Comparison of ENCODE assay signal across 26 cellular contexts in the genomic region with DNA sequence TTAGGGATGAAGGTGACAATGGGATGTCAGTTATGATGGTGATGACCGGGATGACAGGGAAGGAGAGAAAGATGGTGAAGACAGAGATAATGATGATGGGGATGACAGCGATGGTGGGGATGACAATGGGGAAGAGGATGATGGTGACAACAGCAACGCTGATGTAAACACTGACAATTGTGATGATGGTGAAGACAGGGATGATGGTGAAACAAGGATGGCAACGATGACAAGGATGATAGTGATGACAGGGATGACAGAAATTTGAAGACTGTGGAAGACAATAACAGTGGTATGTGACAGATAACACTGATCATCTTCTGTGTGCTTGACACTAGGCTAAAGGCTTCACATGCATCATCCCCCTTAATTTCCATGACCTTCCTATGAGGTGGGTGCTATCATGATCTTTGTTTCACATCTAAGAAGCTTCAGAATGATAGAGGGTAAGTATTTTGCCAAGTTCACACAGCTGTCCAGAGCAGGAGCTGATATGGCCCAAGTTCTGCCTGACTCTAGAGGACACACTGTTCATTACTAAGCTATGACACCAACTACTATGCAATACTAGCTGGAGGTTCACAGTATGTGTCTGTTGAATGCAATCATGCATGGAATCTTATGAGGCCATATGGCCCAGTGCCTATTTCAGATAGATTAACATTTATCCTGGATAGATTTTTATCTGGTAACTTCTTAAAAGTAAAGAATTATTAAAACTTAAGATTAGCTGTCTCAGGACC.
DNase-seq lines count a peak whose midpoint lies in the region; TF ChIP-seq lines count a peak whose summit lies in the region.
"Had no signal": no experiment of that assay in that cellular context is flagged by ENCODE, and none has a peak within 500 bp of the region (broad histone marks: within the 10 kb centered on the region; RNA-seq: fewer than 3 reads in every experiment).

No MANE protein-coding gene starts in this region.

- H3K4me2 ChIP-seq in GM23248 (ENCODE audit: unreplicated experiment) (no peak overlapping the region), neural cell (ENCODE audit: low read length) (no peak overlapping the region)
- H3K4me2 ChIP-seq: BLaER1, smooth muscle cell had no signal

- TF ChIP-seq EP300 in neural cell (conservative IDR thresholded peaks at IDR 0.05; ENCODE audit: poor library complexity, severe bottlenecking): peak; percentile 70

- H3K9me3 ChIP-seq in GM23248 (ENCODE audit: low read depth) (no peaks in the 10 kb centered on the region), neural cell (ENCODE audit: low read length) (no peaks in the 10 kb centered on the region), Peyer's patch (no peaks in the 10 kb centered on the region)
- H3K9me3 ChIP-seq: BLaER1, HAP-1, left lung had no signal

- in situ Hi-C loops in GM23248 (cut with MboI): no loop called here
- in situ Hi-C loops in GM13976 (cut with MboI; ENCODE audit: low sequenced_read_pairs, unreplicated experiment): no loop called here

- no peak overlapping the region for H3K27ac ChIP-seq in GM23248
- peak overlapping the region; percentile 50 for H3K27ac ChIP-seq in epithelial cell of prostate
- H3K27ac ChIP-seq in neural cell (ENCODE audit: low read length): no peak overlapping the region
- H3K27ac ChIP-seq in Peyer's patch: no peak overlapping the region
- H3K27ac ChIP-seq: BLaER1, left lung, WERI-Rb-1 had no signal

- DNase-seq in EH (ENCODE audit: low read depth) (peak; percentile 21), GM23248 (peak; percentile 20), epithelial cell of prostate (ENCODE audit: low read depth, low spot score) (no peak), Peyer's patch (no peak), GM13976 (ENCODE audit: low spot score) (no peak), foreskin melanocyte (no peak)
- DNase-seq: activated CD4-positive, alpha-beta T cell treated with anti-CD3 and anti-CD28 coated beads for 48 hours; activated CD8-positive, alpha-beta memory T cell treated with anti-CD3 and anti-CD28 coated beads for 24 hours; activated gamma-delta T cell treated with Interleukin-2 at 50 U/mL for 16 hours; activated T-cell treated with anti-CD3 and anti-CD28 coated beads, Interleukin-2, amount 50 U/mL, for 1 hour; effector CD4-positive, alpha-beta T cell; GF-D8; left lung; NCI-H1105 treated with DMSO at 0.1 percent for 48 hours; NCI-H1930; NCI-H774; occipital lobe; stimulated activated CD4-positive, alpha-beta T cell treated with anti-CD3 and anti-CD28 coated beads, Interleukin-1b, Interleukin-23, amount 100 ng/mL, for 48 hours; stimulated activated CD8-positive, alpha-beta memory T cell treated with anti-CD3 and anti-CD28 coated beads, Interleukin-4, amount 100 ng/mL, for 48 hours; stimulated activated naive CD8-positive, alpha-beta T cell treated with anti-CD3 and anti-CD28 coated beads, Interleukin-15, amount 100 ng/mL, for 72 hours; WERI-Rb-1 had no signal

- no peak for TF ChIP-seq POLR2A in Peyer's patch (IDR thresholded peaks at IDR 0.05)

- H2AFZ ChIP-seq in GM23248 (no peak overlapping the region), neural cell (ENCODE audit: low read depth, low read length) (no peak overlapping the region)

- H3K9ac ChIP-seq in GM23248 (no peak overlapping the region), neural cell (ENCODE audit: low read length) (no peak overlapping the region)
- H3K9ac ChIP-seq: BLaER1 had no signal

- TF ChIP-seq CTCF in neural cell (IDR thresholded peaks at IDR 0.05; ENCODE audit: poor library complexity, severe bottlenecking) (no peak), Peyer's patch (IDR thresholded peaks at IDR 0.05) (no peak), GM13976 (IDR thresholded peaks at IDR 0.05; ENCODE audit: borderline replicate concordance, control extremely low read depth, extremely low read depth, insufficient read depth, missing control alignments) (no peak)

- no peaks in the 10 kb centered on the region for H3K36me3 ChIP-seq in GM23248 (ENCODE audit: low read depth)
- no peaks in the 10 kb centered on the region for H3K36me3 ChIP-seq in neural cell (ENCODE audit: insufficient read depth, low read length)
- no peaks in the 10 kb centered on the region for H3K36me3 ChIP-seq in Peyer's patch
- H3K36me3 ChIP-seq: BLaER1, HAP-1, left lung, WERI-Rb-1 had no signal

- H3K79me2 ChIP-seq in GM23248 (ENCODE audit: insufficient read depth): no peaks in the 10 kb centered on the region
- H3K79me2 ChIP-seq in neural cell (replicated peaks; ENCODE audit: insufficient read depth, low read length): no peaks in the 10 kb centered on the region

- H3K27me3 ChIP-seq in GM23248 (replicated peaks; ENCODE audit: insufficient read depth) (no peaks in the 10 kb centered on the region), neural cell (ENCODE audit: insufficient read depth, low read depth, low read length) (no peaks in the 10 kb centered on the region), Peyer's patch (no peaks in the 10 kb centered on the region)
- H3K27me3 ChIP-seq: BLaER1, left lung had no signal

- no peak for TF ChIP-seq RAD21 in neural cell (conservative IDR thresholded peaks at IDR 0.05)

- H3K9me2 ChIP-seq in GM23248 (ENCODE audit: insufficient read depth) (no peaks in the 10 kb centered on the region), neural cell (ENCODE audit: insufficient read depth, low read length) (no peaks in the 10 kb centered on the region)

- H4K20me1 ChIP-seq in GM23248 (ENCODE audit: insufficient read depth) (no peaks in the 10 kb centered on the region), neural cell (ENCODE audit: insufficient read depth) (no peaks in the 10 kb centered on the region)
- H4K20me1 ChIP-seq: BLaER1 had no signal

- H3K4me1 ChIP-seq in GM23248 (ENCODE audit: insufficient read depth): 0 out of 2 replicates have a peak, but pooled peaks cover 5% of the 10 kb centered on the region
- H3K4me1 ChIP-seq in Peyer's patch: no peaks in the 10 kb centered on the region
- H3K4me1 ChIP-seq: BLaER1 had no signal

- 88 to 95% methylated on average over 4 of the region's 4 CpGs for WGBS in GM23248 (ENCODE audit: low coverage in 1 of 2, low lambda C conversion rate in 2 of 2, missing lambda C conversion rate in 2 of 2), 2 experiments

- H3K4me3 ChIP-seq in GM23248 (no peak overlapping the region), neural cell (ENCODE audit: low read length) (no peak overlapping the region), Peyer's patch (no peak overlapping the region)
- H3K4me3 ChIP-seq: BLaER1, HAP-1, K562, left lung, smooth muscle cell had no signal

- H3F3A ChIP-seq in GM23248 (ENCODE audit: insufficient read depth) (no peaks in the 10 kb centered on the region), neural cell (ENCODE audit: insufficient read depth, low read length, poor library complexity, severe bottlenecking) (no peaks in the 10 kb centered on the region)

TF ChIP-seq in neural cell, 6 proteins besides CTCF, POLR2A, EP300 and RAD21:
- TF ChIP-seq EZH2 (IDR thresholded peaks at IDR 0.05; ENCODE audit: borderline replicate concordance, insufficient read depth, low read length, poor library complexity, severe bottlenecking): no peak
- TF ChIP-seq POLR2AphosphoS5 (IDR thresholded peaks at IDR 0.05): peak; percentile 10

Comparison
In these comparisons a context has a peak if more than half of its experiments do, and no peak if none do; other contexts are left out.
1. DNase-seq: peak in EH (single experiment) and GM23248 (single experiment); none in epithelial cell of prostate (single experiment), Peyer's patch (0 of 3), GM13976 (single experiment) and foreskin melanocyte (single experiment).